8 cellular contexts compared by ENCODE assay signal in the genomic region with DNA sequence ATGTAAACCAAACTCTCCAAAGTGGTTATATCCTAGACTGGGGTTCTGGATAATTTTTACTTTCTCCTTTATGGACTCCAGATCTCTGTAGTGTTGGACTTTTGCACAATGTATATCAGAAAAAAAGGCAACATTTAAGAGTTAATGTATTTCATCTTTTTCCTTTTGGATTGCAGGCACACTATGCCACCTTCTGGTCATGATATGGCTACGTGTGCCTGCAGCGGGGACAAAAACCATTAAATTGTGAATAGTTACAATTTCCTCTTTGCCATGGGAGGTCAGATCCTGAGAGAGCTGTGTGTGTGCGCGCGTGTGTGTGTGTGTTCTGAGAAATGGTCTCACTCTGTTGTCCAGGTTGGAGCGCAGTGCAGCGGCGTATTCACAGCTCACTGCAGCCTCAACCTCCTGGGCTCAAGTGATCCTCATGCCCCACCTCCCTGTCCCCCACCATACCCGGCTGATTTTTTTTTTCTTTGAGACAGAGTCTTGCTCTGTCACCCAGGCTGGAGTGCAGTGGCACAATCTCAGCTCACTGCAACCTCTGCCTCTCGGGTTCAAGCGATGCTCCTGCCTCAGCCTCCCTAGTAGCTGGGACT. TPM values are rescaled to one million over a fixed set of nuclear protein-coding genes. Genes with fewer than 3 reads are reported as not detected.
A peak's percentile ranks its signal among the peaks of the same experiment; 100 is the strongest.
DNase-seq lines count a peak whose midpoint lies in the region; ATAC-seq and TF ChIP-seq lines count a peak whose summit lies in the region.

No MANE protein-coding gene starts in this region.

- H3K4me3 ChIP-seq in LNCaP clone FGC (ENCODE audit: low read depth, low read length) (no peak overlapping the region), adipocyte (ENCODE audit: low read length) (no peak overlapping the region), lower lobe of right lung (no peak overlapping the region)

- DNase-seq in DMS 273 (lab: John Stamatoyannopoulos, UW; ENCODE audit: unreplicated experiment) (peak; percentile 56), DMS 273 treated with DMSO at 0.1 percent for 48 hours (lab: John Stamatoyannopoulos, UW) (no peak), LNCaP clone FGC (ENCODE audit: low read depth) (no peak), adipocyte (ENCODE audit: low read depth) (peak; percentile 78), lower lobe of right lung (no peak)

- no peaks in the 10 kb centered on the region for H3K9me3 ChIP-seq in adipocyte (ENCODE audit: control insufficient read depth, low read length)
- H3K9me3 ChIP-seq in lower lobe of right lung: no peaks in the 10 kb centered on the region

- no peaks in the 10 kb centered on the region for H3K4me1 ChIP-seq in adipocyte (ENCODE audit: control insufficient read depth, insufficient read depth, low read length)
- peaks cover 8% of the 10 kb centered on the region for H3K4me1 ChIP-seq in lower lobe of right lung

- no peak overlapping the region for H3K27ac ChIP-seq in lower lobe of right lung

- H3K27me3 ChIP-seq in adipocyte (replicated peaks; ENCODE audit: control insufficient read depth, insufficient read depth, low read length) (peaks cover 6% of the 10 kb centered on the region), lower lobe of right lung (ENCODE audit: low read depth) (no peaks in the 10 kb centered on the region)

- ATAC-seq in lower lobe of right lung (no peak), HG02759 (IDR thresholded peaks at IDR 0.05; ENCODE audit: unreplicated experiment) (no peak), GM21825 (IDR thresholded peaks at IDR 0.05; ENCODE audit: unreplicated experiment) (no peak), GM21619 (IDR thresholded peaks at IDR 0.05; ENCODE audit: unreplicated experiment) (no peak)

- intact Hi-C loops in lower lobe of right lung (cut with DNase I): no loop called here

- peak; percentile 91 for TF ChIP-seq CTCF in LNCaP clone FGC (IDR thresholded peaks at IDR 0.05; ENCODE audit: control insufficient read depth, extremely low read depth, insufficient read depth)
- TF ChIP-seq CTCF in lower lobe of right lung (IDR thresholded peaks at IDR 0.05): peak; percentile 53

- no peak overlapping the region for H3K9ac ChIP-seq in adipocyte (ENCODE audit: low read length)

- H3K36me3 ChIP-seq in adipocyte (ENCODE audit: control insufficient read depth, insufficient read depth, low read length, severe bottlenecking) (no peaks in the 10 kb centered on the region), lower lobe of right lung (no peaks in the 10 kb centered on the region)

RNA-seq across cellular contexts. Expression of a gene that starts 4.3 kb away (rescaled TPM):
- 40.6 TPM for total RNA-seq in lower lobe of right lung

RNA-seq across cellular contexts. Expression of a gene that starts 10.6 kb away (rescaled TPM):
- total RNA-seq in lower lobe of right lung: 302 TPM

RNA-seq across cellular contexts. Expression of a gene that starts 42.8 kb away (rescaled TPM):
- total RNA-seq in lower lobe of right lung: 1.4 TPM

RNA-seq across cellular contexts. Expression of a gene that starts 47.5 kb away (rescaled TPM):
- 10.3 TPM for total RNA-seq in lower lobe of right lung

RNA-seq across cellular contexts. Expression of a gene that starts 55.0 kb away (rescaled TPM):
- 29.2 TPM for total RNA-seq in lower lobe of right lung

Comparison
In these comparisons a context has a peak if more than half of its experiments do, and no peak if none do; other contexts are left out.
1. DNase-seq: peak in DMS 273 (single experiment) and adipocyte (single experiment); none in DMS 273 treated with DMSO at 0.1 percent for 48 hours (single experiment), LNCaP clone FGC (single experiment) and lower lobe of right lung (single experiment).